ENCODE assay signal across 23 cellular contexts in the genomic region with DNA sequence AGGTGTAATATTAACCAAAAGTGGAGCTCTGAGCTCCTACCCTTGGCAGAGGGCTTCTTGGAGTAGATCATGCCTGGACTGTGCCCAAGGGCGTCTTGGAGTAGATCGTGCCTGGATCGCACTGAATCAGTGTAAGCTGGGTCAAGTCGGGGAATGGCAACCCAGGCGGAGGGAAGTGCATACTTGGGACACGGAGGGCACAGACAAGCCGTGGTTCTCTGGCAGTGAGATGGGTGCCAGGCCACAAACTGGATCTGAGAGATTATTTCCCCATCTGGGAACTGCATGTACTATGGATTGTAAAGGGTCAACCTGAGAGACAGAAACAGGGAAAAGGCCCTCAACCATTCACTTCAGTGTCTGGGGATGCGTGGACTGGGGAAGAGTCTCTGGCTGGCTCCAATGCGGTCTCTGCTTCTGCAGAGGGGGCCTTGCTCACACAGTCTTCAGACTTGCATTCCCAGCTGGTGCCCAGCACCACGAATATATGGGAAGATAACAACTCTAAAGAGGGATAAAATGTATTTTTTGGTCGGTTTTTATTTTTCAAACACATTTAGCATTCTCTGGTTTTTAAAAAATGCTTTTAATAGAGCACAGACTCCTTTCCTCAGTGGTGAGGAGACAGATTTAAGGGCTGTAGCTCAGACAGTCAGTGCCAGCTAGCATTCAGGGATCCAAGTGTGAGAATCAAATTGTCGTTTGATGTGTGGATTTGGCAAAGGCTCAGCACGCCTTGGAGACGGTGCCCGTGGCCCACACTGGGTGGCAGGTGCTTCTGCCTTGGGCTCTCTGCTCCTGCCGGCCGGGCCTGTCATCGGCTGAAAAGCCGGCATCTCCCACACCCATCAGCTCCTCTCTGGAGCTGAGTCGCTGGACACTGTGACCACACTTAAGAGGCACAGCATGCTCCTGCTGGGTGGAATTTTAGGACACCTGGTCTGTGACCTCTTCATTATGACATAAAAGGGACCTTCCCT. TPM values are rescaled to one million over a fixed set of nuclear protein-coding genes. Genes with fewer than 3 reads are reported as not detected.
DNase-seq lines count a peak whose midpoint lies in the region; TF ChIP-seq lines count a peak whose summit lies in the region.
"Had no signal": no experiment of that assay in that cellular context is flagged by ENCODE, and none has a peak within 500 bp of the region (broad histone marks: within the 10 kb centered on the region; RNA-seq: fewer than 3 reads in every experiment).

No MANE protein-coding gene starts in this region.

- no peak overlapping the region for H2AFZ ChIP-seq in neural progenitor cell (replicated peaks)

- H3K79me2 ChIP-seq in neural progenitor cell (ENCODE audit: low read depth), result no peaks in the 10 kb centered on the region

- POLR2A ChIA-PET in RWPE1 (lab: Yijun Ruan, JAX; ENCODE audit: low non-redundant PET), result no interaction called here

- H3K4me3 ChIP-seq in neural progenitor cell, result no peak overlapping the region
- H3K4me3 ChIP-seq: thoracic aorta had no signal

- DNase-seq in NCI-H1092 treated with DMSO at 0.1 percent for 48 hours (lab: John Stamatoyannopoulos, UW) (peak; percentile 28), NCI-H1092 (lab: John Stamatoyannopoulos, UW) (no peak), G401 (ENCODE audit: low spot score) (peak; percentile 70), cerebellum (ENCODE audit: low spot score) (peak; percentile 59), neural progenitor cell (ENCODE audit: low spot score) (no peak), RWPE1 (ENCODE audit: low spot score) (no peak), NCI-H1436 treated with DMSO at 0.1 percent for 48 hours (lab: John Stamatoyannopoulos, UW) (no peak)
- no peak for DNase-seq in stimulated activated CD4-positive, alpha-beta T cell treated with anti-CD3 and anti-CD28 coated beads, Interleukin-4, amount 100 ng/mL, for 24 hours
- DNase-seq: 8988T; activated CD4-positive, alpha-beta T cell treated with anti-CD3 and anti-CD28 coated beads for 36 hours; activated gamma-delta T cell; activated T-cell treated with anti-CD3 and anti-CD28 coated beads, Interleukin-2, amount 50 U/mL, for 24 hours; CD4-positive, CD25-positive, alpha-beta regulatory T cell; glutamatergic neuron; NCI-H187 treated with DMSO at 0.1 percent for 48 hours; PC-3; Right ventricle myocardium superior; stimulated activated naive CD4-positive, alpha-beta T cell treated with Interleukin-2 at 50 U/mL for 16 hours had no signal

- in situ Hi-C loops in G401 (cut with HindIII; ENCODE audit: low sequenced_read_pairs), result no loop called here

- H3K27ac Mint-ChIP-seq in neural progenitor cell, result peak overlapping the region; percentile 57
- H3K27ac Mint-ChIP-seq: activated CD4-positive, alpha-beta T cell treated with anti-CD3 and anti-CD28 coated beads for 36 hours; activated T-cell treated with anti-CD3 and anti-CD28 coated beads, Interleukin-2, amount 50 U/mL, for 24 hours; CD4-positive, CD25-positive, alpha-beta regulatory T cell; T-helper 2 cell treated with Interferon-gamma antibody and Interleukin-4, amounts not matched to agents 5 μg/mL and 100 μg/mL, for 36 hours had no signal

- H3K4me2 ChIP-seq in neural progenitor cell, result no peak overlapping the region

- H3K27me3 ChIP-seq in neural progenitor cell, result no peaks in the 10 kb centered on the region

- TF ChIP-seq CTCF in neural progenitor cell (IDR thresholded peaks at IDR 0.05) (no peak), RWPE1 (conservative IDR thresholded peaks at IDR 0.05; ENCODE audit: low read depth) (no peak)

- peaks cover 7% of the 10 kb centered on the region for H3F3A ChIP-seq in neural progenitor cell (ENCODE audit: low read depth)

- CTCF ChIA-PET in RWPE1 (lab: Yijun Ruan, JAX), result interaction anchor here (0.7 kb wide), 1 partner anchor 14 kb away, joined by 3 read pairs; no protein-coding TSS in a partner anchor

- no peak overlapping the region for H3K9ac ChIP-seq in neural progenitor cell

- H3K4me3 Mint-ChIP-seq in neural progenitor cell, result no peak overlapping the region
- H3K4me3 Mint-ChIP-seq: activated CD4-positive, alpha-beta T cell treated with anti-CD3 and anti-CD28 coated beads for 36 hours; activated T-cell treated with anti-CD3 and anti-CD28 coated beads, Interleukin-2, amount 50 U/mL, for 24 hours; CD4-positive, CD25-positive, alpha-beta regulatory T cell; central memory CD8-positive, alpha-beta T cell; T-helper 2 cell treated with Interferon-gamma antibody and Interleukin-4, amounts not matched to agents 5 μg/mL and 100 μg/mL, for 36 hours had no signal

- H3K27ac ChIP-seq in neural progenitor cell (no peak overlapping the region), RWPE1 (no peak overlapping the region)
- H3K27ac ChIP-seq: neutrophil, thoracic aorta had no signal

- no peaks in the 10 kb centered on the region for H3K36me3 ChIP-seq in neural progenitor cell
- H3K36me3 ChIP-seq: neutrophil, thoracic aorta had no signal

- peaks cover 2% of the 10 kb centered on the region for H3K36me3 Mint-ChIP-seq in neural progenitor cell

- H3K9me3 Mint-ChIP-seq in neural progenitor cell, result no peaks in the 10 kb centered on the region
- H3K9me3 Mint-ChIP-seq: activated T-cell treated with anti-CD3 and anti-CD28 coated beads, Interleukin-2, amount 50 U/mL, for 24 hours; CD4-positive, CD25-positive, alpha-beta regulatory T cell; central memory CD8-positive, alpha-beta T cell; T-helper 2 cell treated with Interferon-gamma antibody and Interleukin-4, amounts not matched to agents 5 μg/mL and 100 μg/mL, for 36 hours had no signal

- peaks cover 9% of the 10 kb centered on the region for H4K20me1 ChIP-seq in neural progenitor cell (ENCODE audit: low read depth)

- H3K4me1 Mint-ChIP-seq in neural progenitor cell, result peaks cover 17% of the 10 kb centered on the region
- H3K4me1 Mint-ChIP-seq: activated CD4-positive, alpha-beta T cell treated with anti-CD3 and anti-CD28 coated beads for 36 hours; central memory CD8-positive, alpha-beta T cell had no signal

- H3K4me1 ChIP-seq in neural progenitor cell, result peaks cover 12% of the 10 kb centered on the region

- H3K27me3 Mint-ChIP-seq in neural progenitor cell (ENCODE audit: insufficient read depth, low read depth), result peaks cover 6% of the 10 kb centered on the region
- H3K27me3 Mint-ChIP-seq: CD4-positive, CD25-positive, alpha-beta regulatory T cell had no signal

- no peaks in the 10 kb centered on the region for H3K9me3 ChIP-seq in neural progenitor cell (ENCODE audit: low read depth)
- H3K9me3 ChIP-seq: neutrophil, thoracic aorta had no signal

RNA-seq across cellular contexts. Expression of a gene that starts 7.9 kb away (rescaled TPM):
- 0.25 and 0.54 TPM in 2 replicates for total RNA-seq in G401 (2014; rRNA removed; shearing (Covaris generic))
- total RNA-seq in cerebellum (6.2 TPM), neural progenitor cell (ENCODE audit: low replicate concordance) (2.2 and 4.9 TPM in 2 replicates)
- total RNA-seq: CD4-positive, CD25-positive, alpha-beta regulatory T cell had no signal

RNA-seq across cellular contexts. Expression of a gene that starts 42.3 kb away (rescaled TPM):
- total RNA-seq in G401 (2014; rRNA removed; shearing (Covaris generic)), result 5.5 and 9.5 TPM in 2 replicates
- total RNA-seq in cerebellum (29.7 TPM), neural progenitor cell (ENCODE audit: low replicate concordance) (14.2 and 15.7 TPM in 2 replicates)
- total RNA-seq: CD4-positive, CD25-positive, alpha-beta regulatory T cell; lung microvascular endothelial cell; PC-3; thoracic aorta had no signal

Comparison
In these comparisons a context has a peak if more than half of its experiments do, and no peak if none do; other contexts are left out.
1. DNase-seq: peak in NCI-H1092 treated with DMSO at 0.1 percent for 48 hours (single experiment), G401 (single experiment) and cerebellum (single experiment); none in NCI-H1092 (single experiment), neural progenitor cell (single experiment), RWPE1 (single experiment), stimulated activated CD4-positive, alpha-beta T cell treated with anti-CD3 and anti-CD28 coated beads, Interleukin-4, amount 100 ng/mL, for 24 hours (single experiment) and NCI-H1436 treated with DMSO at 0.1 percent for 48 hours (single experiment).